ENCODE assay signal across 23 cellular contexts in genomic region chr2:122753341-122753740, GRCh38.
"Had no signal": no experiment of that assay in that cellular context is flagged by ENCODE, and none has a peak within 500 bp of the region (broad histone marks: within the 10 kb centered on the region; RNA-seq: fewer than 3 reads in every experiment).

No MANE protein-coding gene starts in this region.

- ATAC-seq: activated naive CD4-positive, alpha-beta T cell treated with anti-CD3 and anti-CD28 coated beads, Interleukin-2, amount 50 U/mL, for 72 hours; activated naive CD8-positive, alpha-beta T cell treated with anti-CD3 and anti-CD28 coated beads, Interleukin-2, amount 50 U/mL, for 24 hours; activated T-cell treated with anti-CD3 and anti-CD28 coated beads, Interleukin-2, amount 50 U/mL, for 4 hours; body of pancreas had no signal

- DNase-seq: activated CD4-positive, alpha-beta memory T cell treated with anti-CD3 and anti-CD28 coated beads for 36 hours; activated CD4-positive, alpha-beta T cell treated with anti-CD3 and anti-CD28 coated beads, Interleukin-2, amount 10 ng/mL, durations not matched to agents 7 days and 5 days; activated CD4-positive, CD25-positive, alpha-beta regulatory T cell; activated CD8-positive, alpha-beta memory T cell treated with anti-CD3 and anti-CD28 coated beads for 24 hours; activated effector memory CD4-positive, alpha-beta T cell treated with anti-CD3 and anti-CD28 coated beads, Interleukin-2, amount 50 U/mL, for 16 hours; activated naive CD4-positive, alpha-beta T cell treated with Interleukin-2 at 50 U/mL for 16 hours; activated naive CD8-positive, alpha-beta T cell treated with anti-CD3 and anti-CD28 coated beads, Interleukin-2, amount 50 U/mL, for 24 hours; activated T-cell treated with anti-CD3 and anti-CD28 coated beads, Interleukin-2, amount 50 U/mL, for 4 hours; amniotic stem cell; body of pancreas; central memory CD4-positive, alpha-beta T cell; MG63; NCI-H1105; NCI-H1436; NCI-H1694 treated with DMSO at 0.1 percent for 48 hours; NCI-H2029 treated with DMSO at 0.1 percent for 48 hours; NCI-H510A treated with DMSO at 0.1 percent for 48 hours; NCI-H69; SIG-M5 had no signal

- H3K27me3 ChIP-seq: ascending aorta, body of pancreas, MG63 had no signal

- H3K4me1 Mint-ChIP-seq: activated CD4-positive, alpha-beta T cell treated with anti-CD3 and anti-CD28 coated beads, Interleukin-2, amount 10 ng/mL, durations not matched to agents 7 days and 5 days; activated naive CD8-positive, alpha-beta T cell treated with anti-CD3 and anti-CD28 coated beads, Interleukin-2, amount 50 U/mL, for 24 hours had no signal

- H3K27me3 Mint-ChIP-seq: activated CD4-positive, alpha-beta memory T cell treated with anti-CD3 and anti-CD28 coated beads for 36 hours; activated CD4-positive, alpha-beta T cell treated with anti-CD3 and anti-CD28 coated beads, Interleukin-2, amount 10 ng/mL, durations not matched to agents 7 days and 5 days; activated naive CD8-positive, alpha-beta T cell treated with anti-CD3 and anti-CD28 coated beads, Interleukin-2, amount 50 U/mL, for 24 hours had no signal

- H3K27ac ChIP-seq: ascending aorta, body of pancreas, VCaP had no signal

- H3K4me1 ChIP-seq: ascending aorta, body of pancreas had no signal

- H3K27ac Mint-ChIP-seq: activated CD4-positive, alpha-beta memory T cell treated with anti-CD3 and anti-CD28 coated beads for 36 hours; activated CD4-positive, alpha-beta T cell treated with anti-CD3 and anti-CD28 coated beads, Interleukin-2, amount 10 ng/mL, durations not matched to agents 7 days and 5 days; activated naive CD4-positive, alpha-beta T cell treated with anti-CD3 and anti-CD28 coated beads, Interleukin-2, amount 50 U/mL, for 72 hours; activated naive CD8-positive, alpha-beta T cell treated with anti-CD3 and anti-CD28 coated beads, Interleukin-2, amount 50 U/mL, for 24 hours; T-helper 1 cell treated with Interleukin-12 subunit alpha and Interleukin-12 subunit beta and Interleukin-4 antibody, amounts not matched to agents 30 μg/mL and 1 μg/mL, for 36 hours had no signal

- H3K36me3 ChIP-seq: ascending aorta, MG63 had no signal

- H3K4me3 Mint-ChIP-seq: activated CD4-positive, alpha-beta memory T cell treated with anti-CD3 and anti-CD28 coated beads for 36 hours; activated CD4-positive, alpha-beta T cell treated with anti-CD3 and anti-CD28 coated beads, Interleukin-2, amount 10 ng/mL, durations not matched to agents 7 days and 5 days; activated naive CD8-positive, alpha-beta T cell treated with anti-CD3 and anti-CD28 coated beads, Interleukin-2, amount 50 U/mL, for 24 hours; activated T-cell treated with anti-CD3 and anti-CD28 coated beads, Interleukin-2, amount 50 U/mL, for 4 hours; T-helper 1 cell treated with Interleukin-12 subunit alpha and Interleukin-12 subunit beta and Interleukin-4 antibody, amounts not matched to agents 30 μg/mL and 1 μg/mL, for 36 hours had no signal

- H3K4me3 ChIP-seq: ascending aorta, body of pancreas, MG63 had no signal

- H3K36me3 Mint-ChIP-seq: activated CD4-positive, alpha-beta memory T cell treated with anti-CD3 and anti-CD28 coated beads for 36 hours; activated naive CD4-positive, alpha-beta T cell treated with anti-CD3 and anti-CD28 coated beads, Interleukin-2, amount 50 U/mL, for 72 hours had no signal

- H3K9me3 ChIP-seq: ascending aorta, body of pancreas, MG63 had no signal
